In the genomic region with DNA sequence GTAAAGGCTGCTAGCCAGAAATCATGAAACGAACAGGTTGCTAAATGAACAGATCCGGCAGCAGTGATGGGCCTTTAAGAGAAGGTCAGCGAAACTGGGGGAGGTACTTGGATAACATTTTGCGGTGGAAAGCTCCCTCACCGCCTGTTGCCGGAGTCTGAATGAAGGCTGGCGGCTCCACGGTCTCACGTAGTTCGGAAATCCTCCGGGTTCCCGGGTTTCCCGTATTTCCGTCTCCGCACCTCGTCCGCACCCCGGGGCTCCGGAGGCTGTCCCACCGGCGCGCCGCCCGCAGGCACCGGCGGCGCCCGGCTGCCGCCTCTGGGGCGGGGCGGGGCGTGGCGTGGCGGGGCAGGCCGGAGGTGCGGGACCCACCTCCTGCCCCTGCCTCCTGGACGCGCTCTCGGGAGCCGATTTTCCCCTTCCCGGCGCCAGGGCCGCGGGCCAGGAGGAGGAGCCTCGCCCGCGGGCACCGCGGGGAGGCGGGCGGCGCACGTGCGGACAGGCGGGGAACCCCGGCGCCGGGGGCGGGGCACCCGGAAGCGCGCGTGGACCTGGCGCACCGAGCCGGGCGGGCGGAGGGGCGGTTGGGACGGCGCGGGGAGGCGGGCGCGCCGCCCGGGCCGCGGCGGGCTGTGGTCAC, we compare ENCODE assay signal across 8 cellular contexts. TPM values are rescaled to one million over a fixed set of nuclear protein-coding genes. Genes with fewer than 3 reads are reported as not detected.
DNase-seq lines count a peak whose midpoint lies in the region; ATAC-seq and TF ChIP-seq lines count a peak whose summit lies in the region.

A gene with protein sequence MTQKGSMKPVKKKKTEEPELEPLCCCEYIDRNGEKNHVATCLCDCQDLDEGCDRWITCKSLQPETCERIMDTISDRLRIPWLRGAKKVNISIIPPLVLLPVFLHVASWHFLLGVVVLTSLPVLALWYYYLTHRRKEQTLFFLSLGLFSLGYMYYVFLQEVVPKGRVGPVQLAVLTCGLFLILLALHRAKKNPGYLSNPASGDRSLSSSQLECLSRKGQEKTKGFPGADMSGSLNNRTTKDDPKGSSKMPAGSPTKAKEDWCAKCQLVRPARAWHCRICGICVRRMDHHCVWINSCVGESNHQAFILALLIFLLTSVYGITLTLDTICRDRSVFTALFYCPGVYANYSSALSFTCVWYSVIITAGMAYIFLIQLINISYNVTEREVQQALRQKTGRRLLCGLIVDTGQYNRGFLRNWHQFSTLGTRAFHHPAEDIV (plus strand): TSS at position 642 of the 643 bp plus-strand sequence. CDS start 790 bp downstream, outside the sequence.

- peaks cover 0 to 16% (median 6%) of the 10 kb centered on the region in 12 donors for H3K4me1 ChIP-seq in heart left ventricle

- peaks cover 55% of the 10 kb centered on the region for H3K27me3 Mint-ChIP-seq in activated naive CD8-positive, alpha-beta T cell treated with anti-CD3 and anti-CD28 coated beads, Interleukin-2, amount 10 ng/mL, durations not matched to agents 7 days and 5 days
- H3K27me3 Mint-ChIP-seq in progenitor cell of endocrine pancreas, result peaks cover 23% of the 10 kb centered on the region

- H3K36me3 Mint-ChIP-seq in activated naive CD8-positive, alpha-beta T cell treated with anti-CD3 and anti-CD28 coated beads, Interleukin-2, amount 10 ng/mL, durations not matched to agents 7 days and 5 days, result no peaks in the 10 kb centered on the region
- peaks cover 5% of the 10 kb centered on the region for H3K36me3 Mint-ChIP-seq in progenitor cell of endocrine pancreas (ENCODE audit: insufficient read depth)

- H3K4me1 Mint-ChIP-seq in activated naive CD8-positive, alpha-beta T cell treated with anti-CD3 and anti-CD28 coated beads, Interleukin-2, amount 10 ng/mL, durations not matched to agents 7 days and 5 days, result peaks cover 9% of the 10 kb centered on the region
- peaks cover 13% of the 10 kb centered on the region for H3K4me1 Mint-ChIP-seq in progenitor cell of endocrine pancreas (ENCODE audit: low read depth)

- peak; percentile 67 for DNase-seq in GM06990 (ENCODE audit: extremely low read depth, insufficient read length)
- peak; percentile 11 for DNase-seq in HFF-Myc (ENCODE audit: extremely low read depth, low read depth)
- DNase-seq in MV-4-11 (lab: John Stamatoyannopoulos, UW), result peak; percentile 42
- peak; percentile 73 for DNase-seq in SKM-1 (lab: John Stamatoyannopoulos, UW; ENCODE audit: unreplicated experiment)
- DNase-seq in activated naive CD8-positive, alpha-beta T cell treated with anti-CD3 and anti-CD28 coated beads, Interleukin-2, amount 10 ng/mL, durations not matched to agents 7 days and 5 days, result peak; percentile 79
- DNase-seq in heart left ventricle, result peak; percentile 59 to 85 (median 70)
- peak; percentile 75 for DNase-seq in progenitor cell of endocrine pancreas (ENCODE audit: low spot score, unreplicated experiment)
- DNase-seq in ureter (ENCODE audit: low spot score), result peak; percentile 63

- no peaks in the 10 kb centered on the region for H3K9me3 Mint-ChIP-seq in activated naive CD8-positive, alpha-beta T cell treated with anti-CD3 and anti-CD28 coated beads, Interleukin-2, amount 10 ng/mL, durations not matched to agents 7 days and 5 days
- no peaks in the 10 kb centered on the region for H3K9me3 Mint-ChIP-seq in progenitor cell of endocrine pancreas (ENCODE audit: low read depth)

- no peaks in the 10 kb centered on the region for H3K9me3 ChIP-seq in heart left ventricle

- H3K36me3 ChIP-seq in GM06990 (ENCODE audit: control insufficient read depth, insufficient read depth, low read length) (no peaks in the 10 kb centered on the region), heart left ventricle (no peaks in the 10 kb centered on the region)

- peak; percentile 84 for ATAC-seq in activated naive CD8-positive, alpha-beta T cell treated with anti-CD3 and anti-CD28 coated beads, Interleukin-2, amount 10 ng/mL, durations not matched to agents 7 days and 5 days (ENCODE audit: low read depth)
- ATAC-seq in heart left ventricle, result peak; percentile 68 to 97 (median 85)

- WGBS in heart left ventricle, 4 donors, result 0 to 1% (median 0%) methylated on average over 4 to 80 of the region's 80 CpGs

- peak within 1 kb of the TSS; percentile 22 for H3K27ac Mint-ChIP-seq in activated naive CD8-positive, alpha-beta T cell treated with anti-CD3 and anti-CD28 coated beads, Interleukin-2, amount 10 ng/mL, durations not matched to agents 7 days and 5 days
- peak within 1 kb of the TSS; percentile 89 for H3K27ac Mint-ChIP-seq in progenitor cell of endocrine pancreas

- POLR2A ChIA-PET in activated naive CD8-positive, alpha-beta T cell treated with anti-CD3 and anti-CD28 coated beads, Interleukin-2, amount 10 ng/mL, durations not matched to agents 7 days and 5 days (lab: Charles Lee), result no interaction called here

- H3K4me3 ChIP-seq in GM06990 (replicated peaks; ENCODE audit: low read depth, low read length), result peak within 1 kb of the TSS; percentile 84
- H3K4me3 ChIP-seq in HFF-Myc (replicated peaks; ENCODE audit: low read depth, low read length), result peak within 1 kb of the TSS; percentile 63
- peak within 1 kb of the TSS; percentile 45 to 85 (median 70) for H3K4me3 ChIP-seq in heart left ventricle

- H3K27me3 ChIP-seq in GM06990 (replicated peaks; ENCODE audit: control insufficient read depth, insufficient read depth, low read length) (no peaks in the 10 kb centered on the region; the same call in 1 of the 2 replicates), heart left ventricle (peaks cover 0 to 3% (median 0%) of the 10 kb centered on the region in 9 donors)

- peak within 1 kb of the TSS in 3 of 12 donors; percentile 20 to 51 (median 33) for H3K27ac ChIP-seq in heart left ventricle

- TF ChIP-seq CTCF in GM06990 (IDR thresholded peaks at IDR 0.05; ENCODE audit: insufficient read depth, low read length, poor library complexity, severe bottlenecking), result no peak
- TF ChIP-seq CTCF in HFF-Myc (IDR thresholded peaks at IDR 0.05; ENCODE audit: low read depth, low read length, missing control alignments), result no peak
- TF ChIP-seq CTCF in heart left ventricle (IDR thresholded peaks at IDR 0.05), result no peak
- TF ChIP-seq CTCF in progenitor cell of endocrine pancreas (IDR thresholded peaks at IDR 0.05; ENCODE audit: unreplicated experiment), result no peak

- intact Hi-C loops in heart left ventricle (cut with DNase I), result loop anchor here in 1 of 10 donors (5.0 kb wide), 1 partner anchor 110 kb away; a partner anchor contains a TSS

- no peak for TF ChIP-seq POLR2A in heart left ventricle (IDR thresholded peaks at IDR 0.05)

- peak within 1 kb of the TSS; percentile 82 for H3K4me3 Mint-ChIP-seq in activated naive CD8-positive, alpha-beta T cell treated with anti-CD3 and anti-CD28 coated beads, Interleukin-2, amount 10 ng/mL, durations not matched to agents 7 days and 5 days
- peak within 1 kb of the TSS; percentile 85 for H3K4me3 Mint-ChIP-seq in progenitor cell of endocrine pancreas (ENCODE audit: low read depth)

RNA-seq across cellular contexts. Expression of the gene that starts here (rescaled TPM):
- 1 to 10 TPM; 3.4 to 3.7 TPM for total RNA-seq in activated naive CD8-positive, alpha-beta T cell treated with anti-CD3 and anti-CD28 coated beads, Interleukin-2, amount 10 ng/mL, durations not matched to agents 7 days and 5 days
- total RNA-seq in heart left ventricle (1 to 10 TPM in 8 of 9 donors, under 1 TPM in 1; 0.60 to 4.2 (median 1.7) TPM), progenitor cell of endocrine pancreas (15.4 and 16.5 TPM in 2 replicates), ureter (10.4 TPM)
- polyA plus RNA-seq in heart left ventricle, result 1 to 10 TPM in 1 of 2 donors, under 1 TPM in 1; 0.76 to 3.9 TPM

Comparison
In these comparisons a context has a peak if more than half of its experiments do, and no peak if none do; other contexts are left out.
1. DNase-seq: peak in every context shown above with its lines; median percentile 79 in activated naive CD8-positive, alpha-beta T cell treated with anti-CD3 and anti-CD28 coated beads, Interleukin-2, amount 10 ng/mL, durations not matched to agents 7 days and 5 days; 75 in progenitor cell of endocrine pancreas; 73 in SKM-1; 70 in heart left ventricle; 67 in GM06990; 63 in ureter; 42 in MV-4-11; 11 in HFF-Myc.